Comparison of ENCODE assay signal across 9 cellular contexts in the genomic region with DNA sequence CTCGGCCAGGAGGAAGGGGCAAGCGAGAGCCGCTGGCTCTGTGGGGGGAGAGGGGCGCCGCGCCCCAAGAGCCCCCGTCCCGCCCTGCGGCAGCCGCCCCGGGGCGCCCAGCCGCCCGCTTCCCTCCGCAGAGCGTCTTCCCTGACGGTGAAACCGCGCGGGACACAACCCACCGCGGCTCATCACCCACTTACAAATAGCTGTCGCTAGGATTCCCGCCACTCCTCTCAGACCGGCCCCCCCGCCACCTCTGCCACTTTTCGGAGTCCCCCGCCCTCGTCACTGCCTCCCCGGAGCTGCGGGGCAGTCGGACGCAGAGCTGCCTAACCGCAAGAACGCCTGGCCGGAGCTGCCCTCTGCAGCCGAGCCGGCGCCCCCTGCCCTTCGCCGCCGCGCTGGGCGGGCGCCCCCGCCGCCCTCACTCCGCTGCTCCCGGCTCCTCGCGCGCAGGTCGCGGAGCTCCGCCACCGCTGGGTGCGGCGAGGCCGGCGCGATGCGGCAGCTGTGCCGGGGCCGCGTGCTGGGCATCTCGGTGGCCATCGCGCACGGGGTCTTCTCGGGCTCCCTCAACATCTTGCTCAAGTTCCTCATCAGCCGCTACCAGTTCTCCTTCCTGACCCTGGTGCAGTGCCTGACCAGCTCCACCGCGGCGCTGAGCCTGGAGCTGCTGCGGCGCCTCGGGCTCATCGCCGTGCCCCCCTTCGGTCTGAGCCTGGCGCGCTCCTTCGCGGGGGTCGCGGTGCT. TPM values are rescaled to one million over a fixed set of nuclear protein-coding genes. Genes with fewer than 3 reads are reported as not detected.
DNase-seq lines count a peak whose midpoint lies in the region; ATAC-seq, FAIRE-seq and TF ChIP-seq lines count a peak whose summit lies in the region.
"Had no signal": no experiment of that assay in that cellular context is flagged by ENCODE, and none has a peak within 500 bp of the region (broad histone marks: within the 10 kb centered on the region; RNA-seq: fewer than 3 reads in every experiment).

A gene with protein sequence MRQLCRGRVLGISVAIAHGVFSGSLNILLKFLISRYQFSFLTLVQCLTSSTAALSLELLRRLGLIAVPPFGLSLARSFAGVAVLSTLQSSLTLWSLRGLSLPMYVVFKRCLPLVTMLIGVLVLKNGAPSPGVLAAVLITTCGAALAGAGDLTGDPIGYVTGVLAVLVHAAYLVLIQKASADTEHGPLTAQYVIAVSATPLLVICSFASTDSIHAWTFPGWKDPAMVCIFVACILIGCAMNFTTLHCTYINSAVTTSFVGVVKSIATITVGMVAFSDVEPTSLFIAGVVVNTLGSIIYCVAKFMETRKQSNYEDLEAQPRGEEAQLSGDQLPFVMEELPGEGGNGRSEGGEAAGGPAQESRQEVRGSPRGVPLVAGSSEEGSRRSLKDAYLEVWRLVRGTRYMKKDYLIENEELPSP (plus strand): TSS at position 366 of the 744 bp plus-strand sequence. CDS start 128 bp downstream, at position 494.

- H3K36me3 Mint-ChIP-seq in central memory CD8-positive, alpha-beta T cell (ENCODE audit: insufficient read depth) = peaks cover 3% of the 10 kb centered on the region

- CTCF ChIA-PET in HepG2 (lab: Yijun Ruan, JAX; ENCODE audit: low intra/inter-chr PET ratio, low total read pairs) = no interaction called here

- intact Hi-C loops in HepG2 (cut with micrococcal nuclease; ENCODE audit: unreplicated experiment) = no loop called here

- H3K36me3 ChIP-seq in HepG2 (replicated peaks in 1 of 2; ENCODE audit: control insufficient read depth in 1 of 2, insufficient read depth in 2 of 2, low read length in 2 of 2) (no peaks in the 10 kb centered on the region), suprapubic skin (no peaks in the 10 kb centered on the region)

- FAIRE-seq in HepG2 (lab: Jason Lieb, UNC) = no peak
- FAIRE-seq: GM18507 had no signal

- H3K9me3 ChIP-seq in HepG2 (ENCODE audit: low read length) (no peaks in the 10 kb centered on the region), suprapubic skin (no peaks in the 10 kb centered on the region)

- POLR2A ChIA-PET in HepG2 (lab: Yijun Ruan, JAX) = no interaction called here

- TF ChIP-seq CTCF in HepG2 (CRISPR knock-in tag; IDR thresholded peaks at IDR 0.05) = no peak
- TF ChIP-seq CTCF in suprapubic skin (IDR thresholded peaks at IDR 0.05) = no peak

- peak within 1 kb of the TSS; percentile 82 for H3K4me3 Mint-ChIP-seq in central memory CD8-positive, alpha-beta T cell

- H4K20me1 ChIP-seq in HepG2 (ENCODE audit: insufficient read depth, low read length) = no peaks in the 10 kb centered on the region

- H3K4me1 ChIP-seq in HepG2 (ENCODE audit: insufficient read depth, low read length) (no peaks in the 10 kb centered on the region), suprapubic skin (peaks cover 34% of the 10 kb centered on the region)

- no TSS peak for BruUV-seq in HepG2 (replicated peaks; lab: Mats Ljungman, UMichigan)

- H3K4me3 ChIP-seq in HepG2 (replicated peaks in 1 of 3; ENCODE audit: insufficient read depth in 1 of 3, low read depth in 2 of 3, low read length in 3 of 3) (no peak within 1 kb of the TSS), suprapubic skin (peak within 1 kb of the TSS; percentile 61)

- peak; percentile 14 for DNase-seq in stimulated activated CD4-positive, alpha-beta T cell treated with anti-CD3 and anti-CD28 coated beads, Interleukin-12 subunit alpha, Interleukin-12 subunit beta, amount 100 ng/mL, for 4 hours
- no peak for DNase-seq in stimulated activated CD4-positive, alpha-beta T cell treated with anti-CD3 and anti-CD28 coated beads, Interleukin-4, amount 100 ng/mL, for 24 hours
- peak; percentile 14 for DNase-seq in RPMI7951 (ENCODE audit: low read depth)
- DNase-seq in central memory CD8-positive, alpha-beta T cell (ENCODE audit: low spot score in 2 of 2) = peak in 1 of 2 donors; percentile 14
- DNase-seq in HepG2 (ENCODE audit: low spot score) = no peak
- DNase-seq in suprapubic skin (ENCODE audit: low spot score in 2 of 2) = no peak
- no peak for DNase-seq in OCI-M2 (lab: John Stamatoyannopoulos, UW; ENCODE audit: unreplicated experiment)
- no peak for DNase-seq in NCI-H128 (lab: John Stamatoyannopoulos, UW; ENCODE audit: unreplicated experiment)

- no peaks in the 10 kb centered on the region for H3K9me3 Mint-ChIP-seq in central memory CD8-positive, alpha-beta T cell

- H3K4me2 ChIP-seq in HepG2 (ENCODE audit: low read depth, low read length) = no peak within 1 kb of the TSS

- H3K27me3 Mint-ChIP-seq in central memory CD8-positive, alpha-beta T cell = peaks cover 75% of the 10 kb centered on the region

- in situ Hi-C loops in HepG2 (cut with HindIII; ENCODE audit: extremely low pct_ligation_motif_present, low pct_unique_long_range_greater_than_20kb) = loop anchor here (25.0 kb wide), 1 partner anchor 285 kb away; no protein-coding TSS in a partner anchor

- H3K27me3 ChIP-seq in HepG2 (ENCODE audit: control insufficient read depth in 1 of 2, insufficient read depth in 2 of 2, low read length in 2 of 2) (peaks cover 8 to 55% of the 10 kb centered on the region in 2 experiments), suprapubic skin (peaks cover 48% of the 10 kb centered on the region)

- no peaks in the 10 kb centered on the region for H3K79me2 ChIP-seq in HepG2 (ENCODE audit: insufficient read depth, low read length)

- TF ChIP-seq RAD21 in HepG2 (CRISPR knock-in tag; IDR thresholded peaks at IDR 0.05) = no peak

- TF ChIP-seq EP300 in HepG2 (IDR thresholded peaks at IDR 0.05; ENCODE audit: low read depth in 2 of 2, low read length in 2 of 2) = no peak
- TF ChIP-seq EP300 in HepG2 (CRISPR knock-in tag; IDR thresholded peaks at IDR 0.05; ENCODE audit: borderline replicate concordance) = no peak
- no peak for TF ChIP-seq EP300 in suprapubic skin (IDR thresholded peaks at IDR 0.05)

- H3K9ac ChIP-seq in HepG2 (ENCODE audit: insufficient read depth, low read depth, low read length) = no peak within 1 kb of the TSS

- no peak within 1 kb of the TSS for H3K27ac Mint-ChIP-seq in central memory CD8-positive, alpha-beta T cell (ENCODE audit: low read depth)

- no peak within 1 kb of the TSS for H2AFZ ChIP-seq in HepG2 (ENCODE audit: low read length)

- WGBS in HepG2 (ENCODE audit: low lambda C conversion rate) = 44% methylated on average over 44 of the region's 86 CpGs
- WGBS in suprapubic skin = under 1% methylated on average over 23 of the region's 86 CpGs

- peaks cover 32% of the 10 kb centered on the region for H3K4me1 Mint-ChIP-seq in central memory CD8-positive, alpha-beta T cell

- TF ChIP-seq POLR2A in HepG2 (IDR thresholded peaks at IDR 0.05; ENCODE audit: insufficient read depth in 1 of 2, low read depth in 2 of 2, low read length in 2 of 2) (no peak), suprapubic skin (IDR thresholded peaks at IDR 0.05) (no peak)

- no peak within 1 kb of the TSS for H3K27ac ChIP-seq in HepG2 (ENCODE audit: extremely low read length, insufficient read depth, low read length)
- no peak within 1 kb of the TSS for H3K27ac ChIP-seq in suprapubic skin

- ATAC-seq in central memory CD8-positive, alpha-beta T cell (replicated peaks; ENCODE audit: extremely low read depth, poor library complexity, severe bottlenecking) = peak; percentile 39
- peak; percentile 30 for ATAC-seq in HepG2

TF ChIP-seq in HepG2, 621 proteins besides CTCF, POLR2A, EP300 and RAD21 (continues in another document):
- TF ChIP-seq ZNF263 (CRISPR knock-in tag; IDR thresholded peaks at IDR 0.05) (no peak), EED (CRISPR knock-in tag; IDR thresholded peaks at IDR 0.05) (no peak), REPIN1 (CRISPR knock-in tag; IDR thresholded peaks at IDR 0.05; ENCODE audit: borderline replicate concordance, low read depth) (no peak)
- TF ChIP-seq, protein P1, sequence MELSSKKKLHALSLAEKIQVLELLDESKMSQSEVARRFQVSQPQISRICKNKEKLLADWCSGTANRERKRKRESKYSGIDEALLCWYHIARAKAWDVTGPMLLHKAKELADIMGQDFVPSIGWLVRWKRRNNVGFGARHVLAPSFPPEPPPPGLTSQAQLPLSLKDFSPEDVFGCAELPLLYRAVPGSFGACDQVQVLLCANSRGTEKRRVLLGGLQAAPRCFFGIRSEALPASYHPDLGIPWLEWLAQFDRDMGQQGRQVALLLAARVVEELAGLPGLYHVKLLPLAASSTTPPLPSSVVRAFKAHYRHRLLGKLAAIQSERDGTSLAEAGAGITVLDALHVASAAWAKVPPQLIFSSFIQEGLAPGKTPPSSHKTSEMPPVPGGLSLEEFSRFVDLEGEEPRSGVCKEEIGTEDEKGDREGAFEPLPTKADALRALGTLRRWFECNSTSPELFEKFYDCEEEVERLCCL (CRISPR knock-in tag; IDR thresholded peaks at IDR 0.05; ENCODE audit: borderline replicate concordance) = no peak

RNA-seq across cellular contexts. Expression of the gene that starts here (rescaled TPM):
- not detected in 2 replicates for total RNA-seq in RPMI7951 (2014; rRNA removed; shearing (Covaris generic))
- total RNA-seq in HepG2 (2016; rRNA removed; fragmentation: Illumina TruSeq; extraction: Trizol) (not detected in 2 replicates), suprapubic skin (under 1 TPM in 1 of 4 donors, not detected in 3; 0.18 TPM)
- total RNA-seq in HepG2 (2016; cell fraction: cytosol; rRNA removed; fragmentation: Illumina TruSeq; extraction: Trizol; ENCODE audit: low read depth) = not detected in 2 replicates
- total RNA-seq in HepG2 (2016; cell fraction: insoluble cytoplasmic fraction; rRNA removed; fragmentation: Illumina TruSeq; extraction: Trizol) = not detected in 2 replicates
- total RNA-seq in HepG2 (2016; cell fraction: membrane; rRNA removed; fragmentation: Illumina TruSeq; extraction: Trizol) = not detected in 2 replicates
- not detected in 2 replicates for total RNA-seq in HepG2 (2016; cell fraction: nucleus; rRNA removed; fragmentation: Illumina TruSeq; extraction: Trizol)
- polyA plus RNA-seq in HepG2 (2011; rRNA removed) = not detected in 2 replicates
- polyA plus RNA-seq in HepG2 (2011; cell fraction: cytosol; rRNA removed) = not detected in 2 replicates
- polyA plus RNA-seq in HepG2 (2011; cell fraction: nucleus; rRNA removed) = not detected in 2 replicates
- not detected in 2 replicates for polyA plus RNA-seq in HepG2 (2012)
- not detected in 2 replicates for polyA plus RNA-seq in HepG2 (2016; cell fraction: cytosol; fragmentation: Illumina TruSeq; extraction: Trizol; ENCODE audit: low read depth)
- polyA plus RNA-seq in HepG2 (2016; cell fraction: insoluble cytoplasmic fraction; fragmentation: Illumina TruSeq; extraction: Trizol; ENCODE audit: low read depth) = not detected in 2 replicates
- polyA plus RNA-seq in HepG2 (2016; cell fraction: membrane; fragmentation: Illumina TruSeq; extraction: Trizol; ENCODE audit: low read depth) = not detected in 2 replicates
- not detected in 2 replicates for polyA plus RNA-seq in HepG2 (2016; cell fraction: nucleus; fragmentation: Illumina TruSeq; extraction: Trizol; ENCODE audit: insufficient read depth, low read depth)
- polyA minus RNA-seq in HepG2 (2011; rRNA and poly(A)+ RNA removed; ENCODE audit: low replicate concordance) = not detected in 2 replicates
- polyA minus RNA-seq in HepG2 (2011; cell fraction: cytosol; rRNA and poly(A)+ RNA removed) = not detected in 2 replicates
- polyA minus RNA-seq in HepG2 (2011; cell fraction: nucleus; rRNA and poly(A)+ RNA removed) = not detected in 2 replicates

Comparison
In these comparisons a context has a peak if more than half of its experiments do, and no peak if none do; other contexts are left out.
1. Peak in DNase-seq in RPMI7951; RNA of the gene not detected or under 1 TPM.
2. Peak in ATAC-seq in HepG2; RNA of the gene not detected or under 1 TPM.